ENCODE assay signal across 3 cellular contexts in the genomic region with DNA sequence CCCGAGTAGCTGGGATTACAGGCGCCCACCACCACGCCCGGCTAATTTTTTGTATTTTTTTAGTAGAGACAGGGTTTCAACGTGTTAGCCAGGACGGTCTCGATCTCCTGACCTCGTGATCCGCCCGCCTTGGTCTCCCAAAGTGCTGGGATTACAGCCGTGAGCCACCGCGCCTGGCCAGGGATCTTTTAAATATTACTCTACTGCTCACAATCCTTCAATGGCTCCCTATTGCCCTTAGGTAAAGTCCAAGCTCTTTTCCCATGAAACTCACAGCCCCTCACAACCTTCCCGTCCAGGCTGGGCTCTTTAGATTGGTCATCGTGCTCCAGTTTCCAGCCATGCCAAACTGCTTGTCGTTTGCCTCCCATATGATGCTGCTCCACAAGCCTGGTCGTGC. TPM values are rescaled to one million over a fixed set of nuclear protein-coding genes. Genes with fewer than 3 reads are reported as not detected.
"Had no signal": no experiment of that assay in that cellular context is flagged by ENCODE, and none has a peak within 500 bp of the region (broad histone marks: within the 10 kb centered on the region; RNA-seq: fewer than 3 reads in every experiment).

No MANE protein-coding gene starts in this region.

RNA-seq across cellular contexts. Expression of gene RHBDL3, which starts 2.1 kb away (rescaled TPM):
- total RNA-seq: bronchial epithelial cell had no signal
- polyA plus RNA-seq: aorta, cardiac muscle cell had no signal
